30 cellular contexts compared by ENCODE assay signal in genomic region chr2:95320344-95320712, GRCh38. TPM values are rescaled to one million over a fixed set of nuclear protein-coding genes. Genes with fewer than 3 reads are reported as not detected.
"Had no signal": no experiment of that assay in that cellular context is flagged by ENCODE, and none has a peak within 500 bp of the region (broad histone marks: within the 10 kb centered on the region; RNA-seq: fewer than 3 reads in every experiment).

No MANE protein-coding gene starts in this region.

- H3K27me3 ChIP-seq: brain microvascular endothelial cell, gastroesophageal sphincter had no signal

- H3K4me3 ChIP-seq: esophagus muscularis mucosa, gastroesophageal sphincter, heart right ventricle had no signal

- H3K36me3 ChIP-seq: brain microvascular endothelial cell, esophagus muscularis mucosa, gastroesophageal sphincter, heart right ventricle had no signal

- H3K4me1 ChIP-seq: esophagus muscularis mucosa, gastroesophageal sphincter, heart right ventricle had no signal

- H3K27ac ChIP-seq: brain microvascular endothelial cell, esophagus muscularis mucosa, gastroesophageal sphincter, heart right ventricle had no signal

- H3K9me3 ChIP-seq: esophagus muscularis mucosa, gastroesophageal sphincter, heart right ventricle had no signal

- DNase-seq: activated CD4-positive, alpha-beta memory T cell treated with anti-CD3 and anti-CD28 coated beads, Interleukin-2, amount 10 ng/mL, durations not matched to agents 7 days and 5 days; activated CD4-positive, alpha-beta T cell treated with anti-CD3 and anti-CD28 coated beads for 1 hour; activated CD4-positive, alpha-beta T cell treated with anti-CD3 and anti-CD28 coated beads for 4 hours; activated CD4-positive, alpha-beta T cell treated with anti-CD3 and anti-CD28 coated beads, Interleukin-2, amount 10 ng/mL, durations not matched to agents 7 days and 5 days; activated CD4-positive, alpha-beta T cell treated with anti-CD3 and anti-CD28 coated beads, Interleukin-2, amount 50 U/mL, for 4 hours; activated CD4-positive, CD25-positive, alpha-beta regulatory T cell; activated CD8-positive, alpha-beta memory T cell treated with anti-CD3 and anti-CD28 coated beads, Interleukin-2, amount 50 U/mL, for 48 hours; activated gamma-delta T cell treated with Interleukin-2 at 50 U/mL for 16 hours; activated naive CD4-positive, alpha-beta T cell treated with anti-CD3 and anti-CD28 coated beads, Interleukin-2, amount 50 U/mL, for 16 hours; activated naive CD4-positive, alpha-beta T cell treated with Interleukin-2 at 50 U/mL for 16 hours; activated T-cell treated with anti-CD3 and anti-CD28 coated beads for 4 hours; activated T-cell treated with anti-CD3 and anti-CD28 coated beads, Interleukin-2, amount 50 U/mL, for 24 hours; activated T-cell treated with anti-CD3 and anti-CD28 coated beads, Interleukin-2, amount 50 U/mL, for 72 hours; amniotic stem cell; anterior cingulate cortex; brain microvascular endothelial cell; cortex of kidney; dermis blood vessel endothelial cell; effector CD4-positive, alpha-beta T cell; effector memory CD8-positive, alpha-beta T cell; erythroblast; foreskin melanocyte; heart right ventricle; T-helper 2 cell had no signal

- FAIRE-seq: astrocyte, bronchial epithelial cell, colon had no signal

RNA-seq across cellular contexts. Expression of gene KCNIP3, which starts 23.2 kb away (rescaled TPM):
- total RNA-seq: activated CD4-positive, alpha-beta memory T cell treated with anti-CD3 and anti-CD28 coated beads, Interleukin-2, amount 10 ng/mL, durations not matched to agents 7 days and 5 days; activated CD4-positive, alpha-beta T cell treated with anti-CD3 and anti-CD28 coated beads, Interleukin-2, amount 10 ng/mL, durations not matched to agents 7 days and 5 days; activated T-cell treated with anti-CD3 and anti-CD28 coated beads, Interleukin-2, amount 50 U/mL, for 72 hours; T-helper 1 cell treated with Interleukin-12 subunit alpha and Interleukin-12 subunit beta and Interleukin-4 antibody, amounts not matched to agents 30 ng/mL and 1 ng/mL, for 36 hours had no signal
